23 cellular contexts compared by ENCODE assay signal in the genomic region with DNA sequence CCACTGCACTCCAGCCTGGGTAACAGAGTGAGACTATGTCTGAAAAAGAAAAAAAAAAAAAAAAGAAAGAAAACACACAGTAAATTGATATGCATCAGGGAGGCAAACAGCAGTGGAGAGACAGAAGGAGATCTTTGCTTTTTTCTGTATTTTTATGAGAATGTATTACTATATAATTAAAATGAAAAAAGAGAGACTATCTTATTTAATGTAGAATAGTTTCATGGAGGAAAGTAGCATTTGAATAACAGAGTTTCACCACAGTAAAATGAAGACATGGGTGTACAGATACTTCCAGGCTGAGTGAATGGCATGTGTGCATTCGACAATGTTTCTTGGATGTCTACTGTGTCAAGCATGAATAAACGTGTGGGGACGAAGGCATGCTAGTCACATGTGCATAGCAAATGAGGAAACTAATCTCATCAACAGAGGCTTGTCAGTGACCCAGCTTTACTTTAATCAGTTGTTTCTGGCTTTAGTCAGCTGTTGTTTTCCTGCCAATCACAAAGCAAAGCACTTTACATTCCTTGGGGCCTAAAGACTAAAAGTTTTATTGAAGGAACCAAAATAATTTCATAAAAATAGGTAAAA. TPM values are rescaled to one million over a fixed set of nuclear protein-coding genes. Genes with fewer than 3 reads are reported as not detected.
DNase-seq lines count a peak whose midpoint lies in the region; ATAC-seq, FAIRE-seq and TF ChIP-seq lines count a peak whose summit lies in the region.
"Had no signal": no experiment of that assay in that cellular context is flagged by ENCODE, and none has a peak within 500 bp of the region (broad histone marks: within the 10 kb centered on the region; RNA-seq: fewer than 3 reads in every experiment).

No MANE protein-coding gene starts in this region.

- no peak for TF ChIP-seq POLR2A in GM12891 (IDR thresholded peaks at IDR 0.05; ENCODE audit: low read depth, low read length)

- ATAC-seq in activated T-cell treated with anti-CD3 and anti-CD28 coated beads, Interleukin-2, amount 50 U/mL, for 72 hours (replicated peaks in 1 of 2) = no peak
- no peak for ATAC-seq in GM18870 (IDR thresholded peaks at IDR 0.05; ENCODE audit: unreplicated experiment)
- ATAC-seq: GM23338 had no signal

- FAIRE-seq in GM12891 (lab: Jason Lieb, UNC) = no peak
- FAIRE-seq: endothelial cell of umbilical vein, GM18507 had no signal

- no peaks in the 10 kb centered on the region for H3K27me3 Mint-ChIP-seq in activated T-cell treated with anti-CD3 and anti-CD28 coated beads, Interleukin-2, amount 50 U/mL, for 72 hours (ENCODE audit: low read depth)
- no peaks in the 10 kb centered on the region for H3K27me3 Mint-ChIP-seq in dendritic cell treated with granulocyte-macrophage colony-stimulating factor and Interleukin-4, amounts not matched to agents 40 ng/mL and 50 ng/mL, for 4 days

- peaks cover 46% of the 10 kb centered on the region for H3K4me1 Mint-ChIP-seq in activated T-cell treated with anti-CD3 and anti-CD28 coated beads, Interleukin-2, amount 50 U/mL, for 72 hours (ENCODE audit: low read depth)
- peaks cover 21% of the 10 kb centered on the region for H3K4me1 Mint-ChIP-seq in dendritic cell treated with granulocyte-macrophage colony-stimulating factor and Interleukin-4, amounts not matched to agents 40 ng/mL and 50 ng/mL, for 4 days (ENCODE audit: low read depth)

- no peaks in the 10 kb centered on the region for H3K9me3 Mint-ChIP-seq in activated T-cell treated with anti-CD3 and anti-CD28 coated beads, Interleukin-2, amount 50 U/mL, for 72 hours
- no peaks in the 10 kb centered on the region for H3K9me3 Mint-ChIP-seq in dendritic cell treated with granulocyte-macrophage colony-stimulating factor and Interleukin-4, amounts not matched to agents 40 ng/mL and 50 ng/mL, for 4 days
- H3K9me3 Mint-ChIP-seq: GM23338 had no signal

- no peak for TF ChIP-seq CTCF in retinal pigment epithelial cell (conservative IDR thresholded peaks at IDR 0.05; ENCODE audit: low read depth, low read length)

- H3K27ac Mint-ChIP-seq in activated T-cell treated with anti-CD3 and anti-CD28 coated beads, Interleukin-2, amount 50 U/mL, for 72 hours = peak overlapping the region; percentile 95
- H3K27ac Mint-ChIP-seq in dendritic cell treated with granulocyte-macrophage colony-stimulating factor and Interleukin-4, amounts not matched to agents 40 ng/mL and 50 ng/mL, for 4 days = peak overlapping the region; percentile 30
- H3K27ac Mint-ChIP-seq: GM23338 had no signal

- DNase-seq in activated T-cell treated with anti-CD3 and anti-CD28 coated beads, Interleukin-2, amount 50 U/mL, for 72 hours = no peak
- no peak for DNase-seq in activated T-cell treated with anti-CD3 and anti-CD28 coated beads, Interleukin-2, amount 50 U/mL, for 48 hours
- peak; percentile 17 for DNase-seq in MV-4-11 (lab: John Stamatoyannopoulos, UW)
- DNase-seq in retinal pigment epithelial cell (ENCODE audit: low read depth) = peak; percentile 24
- no peak for DNase-seq in NCI-H2227 treated with DMSO at 0.1 percent for 48 hours (lab: John Stamatoyannopoulos, UW)
- DNase-seq in GM12891 (ENCODE audit: insufficient read length, low spot score) = no peak
- DNase-seq: activated effector memory CD4-positive, alpha-beta T cell treated with anti-CD3 and anti-CD28 coated beads, Interleukin-2, amount 50 U/mL, for 16 hours; colonic mucosa; foreskin fibroblast; mesendoderm; NCI-H187; stomach; WERI-Rb-1 had no signal

- no peak overlapping the region for H3K4me3 Mint-ChIP-seq in activated T-cell treated with anti-CD3 and anti-CD28 coated beads, Interleukin-2, amount 50 U/mL, for 72 hours
- no peak overlapping the region for H3K4me3 Mint-ChIP-seq in dendritic cell treated with granulocyte-macrophage colony-stimulating factor and Interleukin-4, amounts not matched to agents 40 ng/mL and 50 ng/mL, for 4 days
- H3K4me3 Mint-ChIP-seq: GM23338 had no signal

- no peak overlapping the region for H3K4me3 ChIP-seq in retinal pigment epithelial cell (ENCODE audit: low read length)
- H3K4me3 ChIP-seq: colonic mucosa, GM23338, stomach had no signal

- intact Hi-C loops in dendritic cell treated with granulocyte-macrophage colony-stimulating factor and Interleukin-4, amounts not matched to agents 40 ng/mL and 50 ng/mL, for 4 days (cut with micrococcal nuclease) = no loop called here

- H3K36me3 Mint-ChIP-seq in activated T-cell treated with anti-CD3 and anti-CD28 coated beads, Interleukin-2, amount 50 U/mL, for 72 hours (ENCODE audit: insufficient read depth in 2 of 2) = peaks cover 5 to 43% of the 10 kb centered on the region in 2 donors
- H3K36me3 Mint-ChIP-seq in dendritic cell treated with granulocyte-macrophage colony-stimulating factor and Interleukin-4, amounts not matched to agents 40 ng/mL and 50 ng/mL, for 4 days (ENCODE audit: low read depth) = peaks cover 17% of the 10 kb centered on the region

TF ChIP-seq in GM12891, 5 proteins besides CTCF, POLR2A, EP300 and RAD21:
- TF ChIP-seq TAF1 (IDR thresholded peaks at IDR 0.05; ENCODE audit: low read depth, low read length) (no peak), PAX5 (IDR thresholded peaks at IDR 0.05; ENCODE audit: insufficient read depth, low read length, severe bottlenecking) (no peak), POU2F2 (IDR thresholded peaks at IDR 0.05; ENCODE audit: low read depth, low read length) (no peak), POLR2AphosphoS5 (IDR thresholded peaks at IDR 0.05; ENCODE audit: low read depth, low read length) (no peak), SPI1 (IDR thresholded peaks at IDR 0.05; ENCODE audit: low read depth, low read length) (no peak)

RNA-seq across cellular contexts. Expression of a gene that starts 55.5 kb away (rescaled TPM):
- not detected for total RNA-seq in activated T-cell treated with anti-CD3 and anti-CD28 coated beads, Interleukin-2, amount 50 U/mL, for 72 hours
- polyA plus RNA-seq in GM12891 (2012; ENCODE audit: low read depth, missing spikeins) = not detected
- total RNA-seq: colonic mucosa, Daoy, endothelial cell of umbilical vein, GM23338, M059J, NCI-H460, renal cortical epithelial cell, stomach, ureter had no signal
- polyA plus RNA-seq: endothelial cell of umbilical vein, GM23338, stomach had no signal

Comparison
In these comparisons a context has a peak if more than half of its experiments do, and no peak if none do; other contexts are left out.
1. DNase-seq: peak in MV-4-11 (single experiment) and retinal pigment epithelial cell (single experiment); none in activated T-cell treated with anti-CD3 and anti-CD28 coated beads, Interleukin-2, amount 50 U/mL, for 72 hours (0 of 2), activated T-cell treated with anti-CD3 and anti-CD28 coated beads, Interleukin-2, amount 50 U/mL, for 48 hours (0 of 2), NCI-H2227 treated with DMSO at 0.1 percent for 48 hours (single experiment) and GM12891 (single experiment).